ENCODE assay signal across 21 cellular contexts in genomic region chr14:73293782-73294781, GRCh38.
"Had no signal": no experiment of that assay in that cellular context is flagged by ENCODE, and none has a peak within 500 bp of the region (broad histone marks: within the 10 kb centered on the region; RNA-seq: fewer than 3 reads in every experiment).

No MANE protein-coding gene starts in this region.

- DNase-seq: activated CD4-positive, alpha-beta T cell treated with anti-CD3 and anti-CD28 coated beads, Interleukin-2, amount 10 ng/mL, durations not matched to agents 24 days and 14 days; activated CD8-positive, alpha-beta T cell treated with anti-CD3 and anti-CD28 coated beads, Interleukin-2, amount 10 ng/mL, durations not matched to agents 7 days and 5 days; activated effector memory CD4-positive, alpha-beta T cell treated with Interleukin-2 at 50 U/mL for 16 hours; activated T-cell treated with anti-CD3 and anti-CD28 coated beads, Interleukin-2, amount 50 U/mL, for 4 hours; cerebellar nuclear complex; cortex of kidney; effector CD4-positive, alpha-beta T cell; foreskin fibroblast; left cardiac atrium; mesenchymal stem cell; right cardiac atrium; T1000 had no signal

- H3K4me3 ChIP-seq: ascending aorta, esophagus muscularis mucosa, mucosa of descending colon, neural progenitor cell, prostate gland, smooth muscle cell had no signal

- H3K4me1 ChIP-seq: ascending aorta, prostate gland had no signal

- H3K36me3 ChIP-seq: neural progenitor cell, prostate gland had no signal

- H3K9ac ChIP-seq: neural progenitor cell had no signal

- H2AFZ ChIP-seq: neural progenitor cell had no signal

- H3K27ac ChIP-seq: ascending aorta, esophagus muscularis mucosa, neural progenitor cell, prostate gland had no signal

- FAIRE-seq: bronchial epithelial cell, islet of Langerhans had no signal

- H3K4me2 ChIP-seq: neural progenitor cell, smooth muscle cell had no signal

- H3K27me3 ChIP-seq: ascending aorta, esophagus muscularis mucosa, neural progenitor cell had no signal

- ATAC-seq: activated CD8-positive, alpha-beta T cell treated with anti-CD3 and anti-CD28 coated beads, Interleukin-2, amount 10 ng/mL, durations not matched to agents 7 days and 5 days; activated T-cell treated with anti-CD3 and anti-CD28 coated beads, Interleukin-2, amount 50 U/mL, for 4 hours; left cardiac atrium; mucosa of descending colon; stimulated activated memory B cell treated with anti-CD40 and anti-IgM and Interleukin-4, amounts not matched to agents 10 μg/mL and 1 μg/mL and 100 μg/mL, for 72 hours had no signal

- H3K9me3 ChIP-seq: ascending aorta, esophagus muscularis mucosa, mucosa of descending colon, prostate gland had no signal
